32 cellular contexts compared by ENCODE assay signal in the genomic region with DNA sequence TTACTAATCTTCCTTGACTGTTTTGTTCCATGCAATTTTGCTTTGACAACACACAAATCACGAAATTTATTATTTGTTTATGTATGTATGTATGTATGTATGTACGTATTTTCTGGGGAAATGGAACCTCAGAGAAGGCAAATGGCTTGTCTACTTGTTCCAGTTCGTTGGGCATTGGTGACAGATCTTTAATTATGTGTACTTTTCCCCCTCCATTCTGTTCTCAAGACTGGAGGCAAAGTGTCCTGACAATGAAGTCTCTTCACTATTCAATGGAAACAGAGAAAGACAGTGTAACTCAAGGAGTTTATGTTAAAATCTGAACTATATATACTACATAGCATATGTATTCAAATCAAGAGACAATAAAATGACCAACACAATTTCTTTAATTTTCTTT.
"Had no signal": no experiment of that assay in that cellular context is flagged by ENCODE, and none has a peak within 500 bp of the region (broad histone marks: within the 10 kb centered on the region; RNA-seq: fewer than 3 reads in every experiment).

No MANE protein-coding gene starts in this region.

- H3K9me3 Mint-ChIP-seq: activated CD8-positive, alpha-beta T cell treated with anti-CD3 and anti-CD28 coated beads for 36 hours had no signal

- H3K27me3 ChIP-seq: ascending aorta, breast epithelium, colonic mucosa had no signal

- DNase-seq: activated B cell treated with CpG ODN at 0.5 μM for 24 hours; activated CD4-positive, alpha-beta T cell treated with anti-CD3 and anti-CD28 coated beads for 48 hours; activated CD4-positive, alpha-beta T cell treated with anti-CD3 and anti-CD28 coated beads, Interleukin-2, amount 50 U/mL, for 1 hour; activated CD4-positive, alpha-beta T cell treated with anti-CD3 and anti-CD28 coated beads, Interleukin-2, amount 50 U/mL, for 48 hours; activated CD8-positive, alpha-beta memory T cell treated with anti-CD3 and anti-CD28 coated beads for 24 hours; activated CD8-positive, alpha-beta memory T cell treated with anti-CD3 and anti-CD28 coated beads, Interleukin-2, amount 50 U/mL, for 4 hours; activated CD8-positive, alpha-beta T cell treated with anti-CD3 and anti-CD28 coated beads for 36 hours; activated gamma-delta T cell; activated naive CD4-positive, alpha-beta T cell; activated naive CD4-positive, alpha-beta T cell treated with anti-CD3 and anti-CD28 coated beads, Interleukin-2, amount 10 ng/mL, durations not matched to agents 7 days and 5 days; activated naive CD8-positive, alpha-beta T cell treated with anti-CD3 and anti-CD28 coated beads, Interleukin-2, amount 10 ng/mL, durations not matched to agents 7 days and 5 days; activated T-cell treated with anti-CD3 and anti-CD28 coated beads, Interleukin-2, amount 50 U/mL, for 1 hour; activated T-cell treated with anti-CD3 and anti-CD28 coated beads, Interleukin-2, amount 50 U/mL, for 72 hours; central memory CD4-positive, alpha-beta T cell; cerebellar nuclear complex; colonic mucosa; effector CD8-positive, alpha-beta T cell; esophagus squamous epithelium; head of caudate nucleus; T-helper 9 cell; WERI-Rb-1 had no signal

- H3K4me3 Mint-ChIP-seq: activated B cell treated with CpG ODN at 0.5 μM for 24 hours; activated CD8-positive, alpha-beta T cell treated with anti-CD3 and anti-CD28 coated beads for 36 hours; activated naive CD4-positive, alpha-beta T cell treated with anti-CD3 and anti-CD28 coated beads, Interleukin-2, amount 10 ng/mL, durations not matched to agents 7 days and 5 days; activated naive CD8-positive, alpha-beta T cell treated with anti-CD3 and anti-CD28 coated beads, Interleukin-2, amount 10 ng/mL, durations not matched to agents 7 days and 5 days; activated T-cell treated with anti-CD3 and anti-CD28 coated beads, Interleukin-2, amount 50 U/mL, for 72 hours; brain; T-helper 1 cell treated with Interleukin-12 subunit alpha and Interleukin-12 subunit beta and Interleukin-4 antibody, amounts not matched to agents 30 μg/mL and 1 μg/mL, for 36 hours had no signal

- H3K27ac ChIP-seq: ascending aorta, breast epithelium, cardiac muscle cell, colonic mucosa, epithelial cell of prostate, esophagus squamous epithelium, WERI-Rb-1 had no signal

- H3K27me3 Mint-ChIP-seq: activated B cell treated with CpG ODN at 0.5 μM for 24 hours; activated naive CD4-positive, alpha-beta T cell treated with anti-CD3 and anti-CD28 coated beads, Interleukin-2, amount 10 ng/mL, durations not matched to agents 7 days and 5 days; activated naive CD8-positive, alpha-beta T cell treated with anti-CD3 and anti-CD28 coated beads, Interleukin-2, amount 10 ng/mL, durations not matched to agents 7 days and 5 days had no signal

- H3K36me3 Mint-ChIP-seq: activated naive CD4-positive, alpha-beta T cell treated with anti-CD3 and anti-CD28 coated beads, Interleukin-2, amount 10 ng/mL, durations not matched to agents 7 days and 5 days; activated naive CD4-positive, alpha-beta T cell treated with anti-CD3 and anti-CD28 coated beads, Interleukin-2, amount 50 U/mL, for 72 hours; activated naive CD8-positive, alpha-beta T cell treated with anti-CD3 and anti-CD28 coated beads, Interleukin-2, amount 10 ng/mL, durations not matched to agents 7 days and 5 days; brain had no signal

- FAIRE-seq: endometrium, endothelial cell of umbilical vein, frontal cortex had no signal

- H3K36me3 ChIP-seq: ascending aorta, breast epithelium, cardiac muscle cell, colonic mucosa, esophagus squamous epithelium, WERI-Rb-1 had no signal

- H3K4me3 ChIP-seq: ascending aorta, breast epithelium, cardiac muscle cell, colonic mucosa, esophagus squamous epithelium had no signal

- H3K4me1 ChIP-seq: ascending aorta, breast epithelium, colonic mucosa, esophagus squamous epithelium had no signal

- ATAC-seq: activated CD4-positive, CD25-positive, alpha-beta regulatory T cell treated with anti-CD3 and anti-CD28 coated beads, Interleukin-2, amount 50 U/mL, for 24 hours; activated CD8-positive, alpha-beta T cell treated with anti-CD3 and anti-CD28 coated beads for 36 hours; activated naive CD4-positive, alpha-beta T cell treated with anti-CD3 and anti-CD28 coated beads, Interleukin-2, amount 50 U/mL, for 72 hours; activated T-cell treated with anti-CD3 and anti-CD28 coated beads, Interleukin-2, amount 50 U/mL, for 72 hours had no signal

- H3K27ac Mint-ChIP-seq: activated B cell treated with CpG ODN at 0.5 μM for 24 hours; activated CD8-positive, alpha-beta T cell treated with anti-CD3 and anti-CD28 coated beads for 36 hours; activated naive CD4-positive, alpha-beta T cell treated with anti-CD3 and anti-CD28 coated beads, Interleukin-2, amount 10 ng/mL, durations not matched to agents 7 days and 5 days; activated naive CD4-positive, alpha-beta T cell treated with anti-CD3 and anti-CD28 coated beads, Interleukin-2, amount 50 U/mL, for 72 hours; activated naive CD8-positive, alpha-beta T cell treated with anti-CD3 and anti-CD28 coated beads, Interleukin-2, amount 10 ng/mL, durations not matched to agents 7 days and 5 days; activated T-cell treated with anti-CD3 and anti-CD28 coated beads, Interleukin-2, amount 50 U/mL, for 72 hours; brain; T-helper 1 cell treated with Interleukin-12 subunit alpha and Interleukin-12 subunit beta and Interleukin-4 antibody, amounts not matched to agents 30 μg/mL and 1 μg/mL, for 36 hours had no signal

- H3K9me3 ChIP-seq: ascending aorta, breast epithelium, colonic mucosa, esophagus squamous epithelium had no signal

- H3K4me1 Mint-ChIP-seq: activated B cell treated with CpG ODN at 0.5 μM for 24 hours; activated naive CD4-positive, alpha-beta T cell treated with anti-CD3 and anti-CD28 coated beads, Interleukin-2, amount 10 ng/mL, durations not matched to agents 7 days and 5 days; activated naive CD8-positive, alpha-beta T cell treated with anti-CD3 and anti-CD28 coated beads, Interleukin-2, amount 10 ng/mL, durations not matched to agents 7 days and 5 days had no signal
